ENCODE assay signal across 23 cellular contexts in genomic region chr15:86797135-86797534, GRCh38.
"Had no signal": no experiment of that assay in that cellular context is flagged by ENCODE, and none has a peak within 500 bp of the region (broad histone marks: within the 10 kb centered on the region; RNA-seq: fewer than 3 reads in every experiment).

No MANE protein-coding gene starts in this region.

- H3K27me3 Mint-ChIP-seq: dendritic cell treated with granulocyte-macrophage colony-stimulating factor and Interleukin-4, amounts not matched to agents 40 ng/mL and 50 ng/mL, for 4 days had no signal

- H3K27ac Mint-ChIP-seq: dendritic cell treated with granulocyte-macrophage colony-stimulating factor and Interleukin-4, amounts not matched to agents 40 ng/mL and 50 ng/mL, for 4 days; naive thymus-derived CD8-positive, alpha-beta T cell; nephron progenitor cell; stimulated activated effector memory CD8-positive, alpha-beta T cell treated with anti-CD3 and anti-CD28 coated beads, Interleukin-12 subunit alpha, Interleukin-12 subunit beta, amount 100 ng/mL, for 72 hours had no signal

- H3K27ac ChIP-seq: esophagus muscularis mucosa, heart right ventricle, left ventricle myocardium inferior, lower lobe of right lung, prostate gland, sigmoid colon, stomach, thyroid gland had no signal

- H3K36me3 ChIP-seq: esophagus muscularis mucosa, heart right ventricle, left ventricle myocardium inferior, lower lobe of right lung, prostate gland, sigmoid colon, stomach, thyroid gland had no signal

- H3K9me3 Mint-ChIP-seq: dendritic cell treated with granulocyte-macrophage colony-stimulating factor and Interleukin-4, amounts not matched to agents 40 ng/mL and 50 ng/mL, for 4 days; naive thymus-derived CD8-positive, alpha-beta T cell; nephron progenitor cell; stimulated activated effector memory CD8-positive, alpha-beta T cell treated with anti-CD3 and anti-CD28 coated beads, Interleukin-12 subunit alpha, Interleukin-12 subunit beta, amount 100 ng/mL, for 72 hours had no signal

- H3K9me3 ChIP-seq: esophagus muscularis mucosa, heart right ventricle, left ventricle myocardium inferior, lower lobe of right lung, prostate gland, sigmoid colon, stomach, thyroid gland had no signal

- H3K4me1 ChIP-seq: esophagus muscularis mucosa, heart right ventricle, lower lobe of right lung, prostate gland, sigmoid colon, stomach, thyroid gland had no signal

- H3K4me1 Mint-ChIP-seq: naive thymus-derived CD8-positive, alpha-beta T cell; stimulated activated effector memory CD8-positive, alpha-beta T cell treated with anti-CD3 and anti-CD28 coated beads, Interleukin-12 subunit alpha, Interleukin-12 subunit beta, amount 100 ng/mL, for 72 hours had no signal

- H3K36me3 Mint-ChIP-seq: naive thymus-derived CD8-positive, alpha-beta T cell; stimulated activated effector memory CD8-positive, alpha-beta T cell treated with anti-CD3 and anti-CD28 coated beads, Interleukin-12 subunit alpha, Interleukin-12 subunit beta, amount 100 ng/mL, for 72 hours had no signal

- DNase-seq: effector memory CD4-positive, alpha-beta T cell; foreskin melanocyte; glutamatergic neuron; heart right ventricle; hippocampal formation; left colon; left ventricle myocardium inferior; lower lobe of right lung; naive thymus-derived CD8-positive, alpha-beta T cell; nephron progenitor cell; nucleus accumbens; right cardiac atrium; sigmoid colon; stimulated activated CD4-positive, alpha-beta T cell treated with anti-CD3 and anti-CD28 coated beads, Interleukin-2, amount 100 ng/mL, for 24 hours; stimulated activated CD4-positive, alpha-beta T cell treated with anti-CD3 and anti-CD28 coated beads, Interleukin-4, amount 100 ng/mL, for 24 hours; stimulated activated naive CD4-positive, alpha-beta T cell treated with Interleukin-2 at 50 U/mL for 16 hours; stomach; thyroid gland; trophoblast cell had no signal

- H3K27me3 ChIP-seq: esophagus muscularis mucosa, heart right ventricle, sigmoid colon, stomach, thyroid gland had no signal

- H3K4me3 ChIP-seq: esophagus muscularis mucosa, heart right ventricle, left ventricle myocardium inferior, lower lobe of right lung, prostate gland, sigmoid colon, stomach, thyroid gland had no signal

- ATAC-seq: heart right ventricle; left colon; lower lobe of right lung; naive thymus-derived CD8-positive, alpha-beta T cell; right cardiac atrium; stimulated activated effector memory CD8-positive, alpha-beta T cell treated with anti-CD3 and anti-CD28 coated beads, Interleukin-12 subunit alpha, Interleukin-12 subunit beta, amount 100 ng/mL, for 72 hours had no signal

- H3K4me3 Mint-ChIP-seq: dendritic cell treated with granulocyte-macrophage colony-stimulating factor and Interleukin-4, amounts not matched to agents 40 ng/mL and 50 ng/mL, for 4 days; naive thymus-derived CD8-positive, alpha-beta T cell; nephron progenitor cell; stimulated activated effector memory CD8-positive, alpha-beta T cell treated with anti-CD3 and anti-CD28 coated beads, Interleukin-12 subunit alpha, Interleukin-12 subunit beta, amount 100 ng/mL, for 72 hours had no signal
